12 cellular contexts compared by ENCODE assay signal in the genomic region with DNA sequence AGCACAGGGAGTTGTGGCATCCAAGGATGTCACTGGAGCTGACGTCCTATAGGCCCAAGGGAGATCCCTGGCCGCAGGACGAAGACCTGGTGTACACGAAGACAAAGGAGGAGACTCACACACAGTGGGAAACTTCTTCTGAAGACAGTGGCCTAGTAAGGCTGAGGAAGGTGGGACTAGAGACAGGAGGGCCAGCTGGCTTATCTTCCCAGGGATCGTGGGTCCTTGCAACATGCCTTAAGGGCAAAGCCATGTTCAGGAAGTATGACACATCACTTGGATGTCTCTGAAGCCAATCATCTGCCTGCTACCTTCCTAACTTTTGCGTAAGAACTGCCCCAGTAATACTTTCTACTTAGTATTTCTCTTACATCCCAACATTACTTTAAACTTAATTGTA. TPM values are rescaled to one million over a fixed set of nuclear protein-coding genes. Genes with fewer than 3 reads are reported as not detected.
A peak's percentile ranks its signal among the peaks of the same experiment; 100 is the strongest.
DNase-seq lines count a peak whose midpoint lies in the region; ATAC-seq and TF ChIP-seq lines count a peak whose summit lies in the region.
"Had no signal": no experiment of that assay in that cellular context is flagged by ENCODE, and none has a peak within 500 bp of the region (broad histone marks: within the 10 kb centered on the region; RNA-seq: fewer than 3 reads in every experiment).

No MANE protein-coding gene starts in this region.

- H3K36me3 Mint-ChIP-seq in activated T-cell treated with anti-CD3 and anti-CD28 coated beads, Interleukin-2, amount 50 U/mL, for 72 hours (ENCODE audit: insufficient read depth in 2 of 2) = no peaks in the 10 kb centered on the region

- no peaks in the 10 kb centered on the region for H3K9me3 Mint-ChIP-seq in activated T-cell treated with anti-CD3 and anti-CD28 coated beads, Interleukin-2, amount 50 U/mL, for 72 hours
- H3K9me3 Mint-ChIP-seq: activated T-helper 1 cell treated with anti-CD3 and anti-CD28 coated beads, Interleukin-12 subunit alpha, Interleukin-12 subunit beta, Interleukin-2, Interleukin-4 antibody, amounts not matched to agents 30 ng/mL and 10 ng/mL and 1 ng/mL, durations not matched to agents 14 hours and 24 hours and 36 hours had no signal

- no peaks in the 10 kb centered on the region for H3K27me3 ChIP-seq in lower lobe of right lung (ENCODE audit: low read depth)

- H3K27ac ChIP-seq in lower lobe of right lung = no peak overlapping the region

- no peaks in the 10 kb centered on the region for H3K36me3 ChIP-seq in lower lobe of right lung

- peak; percentile 82 for DNase-seq in AG10803 (ENCODE audit: low read depth)
- DNase-seq in HS-27A (ENCODE audit: low read depth) = peak; percentile 27
- peak; percentile 56 for DNase-seq in fibroblast of the aortic adventitia (ENCODE audit: low read depth)
- DNase-seq in lower lobe of right lung = no peak
- DNase-seq in activated T-cell treated with anti-CD3 and anti-CD28 coated beads, Interleukin-2, amount 50 U/mL, for 72 hours = no peak
- DNase-seq in central memory CD4-positive, alpha-beta T cell = no peak
- DNase-seq in stimulated activated naive CD8-positive, alpha-beta T cell treated with anti-CD3 and anti-CD28 coated beads, Interleukin-15, Interleukin-2, amounts not matched to agents 100 U/mL and 50 U/mL, for 24 hours = no peak
- DNase-seq: cerebellar nuclear complex, midbrain, retina had no signal

- no peaks in the 10 kb centered on the region for H3K9me3 ChIP-seq in lower lobe of right lung

- no peaks in the 10 kb centered on the region for H3K4me1 Mint-ChIP-seq in activated T-cell treated with anti-CD3 and anti-CD28 coated beads, Interleukin-2, amount 50 U/mL, for 72 hours (ENCODE audit: low read depth)

- TF ChIP-seq CTCF in AG10803 (conservative IDR thresholded peaks at IDR 0.05; ENCODE audit: low read length) (no peak), fibroblast of the aortic adventitia (IDR thresholded peaks at IDR 0.05; ENCODE audit: insufficient read depth, low read length) (no peak), lower lobe of right lung (IDR thresholded peaks at IDR 0.05) (no peak)

- H3K4me1 ChIP-seq in lower lobe of right lung = no peaks in the 10 kb centered on the region

- H3K27me3 Mint-ChIP-seq in activated T-cell treated with anti-CD3 and anti-CD28 coated beads, Interleukin-2, amount 50 U/mL, for 72 hours (ENCODE audit: low read depth) = peaks cover 17% of the 10 kb centered on the region

- no peak overlapping the region for H3K4me3 Mint-ChIP-seq in activated T-cell treated with anti-CD3 and anti-CD28 coated beads, Interleukin-2, amount 50 U/mL, for 72 hours
- H3K4me3 Mint-ChIP-seq: activated T-helper 1 cell treated with anti-CD3 and anti-CD28 coated beads, Interleukin-12 subunit alpha, Interleukin-12 subunit beta, Interleukin-2, Interleukin-4 antibody, amounts not matched to agents 30 ng/mL and 10 ng/mL and 1 ng/mL, durations not matched to agents 14 hours and 24 hours and 36 hours had no signal

- intact Hi-C loops in lower lobe of right lung (cut with DNase I) = no loop called here

- H3K4me3 ChIP-seq in AG10803 (ENCODE audit: low read length) (no peak overlapping the region), fibroblast of the aortic adventitia (ENCODE audit: low read depth, low read length) (no peak overlapping the region), lower lobe of right lung (no peak overlapping the region)

- ATAC-seq in SK-N-SH treated with all-trans-retinoic acid at 6 μM for 48 hours = peak; percentile 62
- no peak for ATAC-seq in lower lobe of right lung
- ATAC-seq in activated T-cell treated with anti-CD3 and anti-CD28 coated beads, Interleukin-2, amount 50 U/mL, for 72 hours (replicated peaks in 1 of 2) = no peak
- ATAC-seq in stimulated activated naive CD8-positive, alpha-beta T cell treated with anti-CD3 and anti-CD28 coated beads, Interleukin-15, Interleukin-2, amounts not matched to agents 100 U/mL and 50 U/mL, for 24 hours = no peak

- H3K27ac Mint-ChIP-seq in activated T-cell treated with anti-CD3 and anti-CD28 coated beads, Interleukin-2, amount 50 U/mL, for 72 hours = no peak overlapping the region
- H3K27ac Mint-ChIP-seq: activated T-helper 1 cell treated with anti-CD3 and anti-CD28 coated beads, Interleukin-12 subunit alpha, Interleukin-12 subunit beta, Interleukin-2, Interleukin-4 antibody, amounts not matched to agents 30 ng/mL and 10 ng/mL and 1 ng/mL, durations not matched to agents 14 hours and 24 hours and 36 hours had no signal

TF ChIP-seq in SK-N-SH treated with all-trans-retinoic acid at 6 μM for 48 hours, 23 proteins besides CTCF, POLR2A, EP300 and RAD21:
- TF ChIP-seq, protein P1, sequence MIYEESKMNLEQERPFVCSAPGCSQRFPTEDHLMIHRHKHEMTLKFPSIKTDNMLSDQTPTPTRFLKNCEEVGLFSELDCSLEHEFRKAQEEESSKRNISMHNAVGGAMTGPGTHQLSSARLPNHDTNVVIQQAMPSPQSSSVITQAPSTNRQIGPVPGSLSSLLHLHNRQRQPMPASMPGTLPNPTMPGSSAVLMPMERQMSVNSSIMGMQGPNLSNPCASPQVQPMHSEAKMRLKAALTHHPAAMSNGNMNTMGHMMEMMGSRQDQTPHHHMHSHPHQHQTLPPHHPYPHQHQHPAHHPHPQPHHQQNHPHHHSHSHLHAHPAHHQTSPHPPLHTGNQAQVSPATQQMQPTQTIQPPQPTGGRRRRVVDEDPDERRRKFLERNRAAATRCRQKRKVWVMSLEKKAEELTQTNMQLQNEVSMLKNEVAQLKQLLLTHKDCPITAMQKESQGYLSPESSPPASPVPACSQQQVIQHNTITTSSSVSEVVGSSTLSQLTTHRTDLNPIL (CRISPR knock-in tag; IDR thresholded peaks at IDR 0.05; ENCODE audit: low read depth) = no peak
- peak; percentile 21; the same call in 1 of the 2 replicates for TF ChIP-seq ZFP3 (CRISPR knock-in tag; IDR thresholded peaks at IDR 0.05)
TF ChIP-seq in SK-N-SH treated with all-trans-retinoic acid at 6 μM for 48 hours: peak in this region for 1.

RNA-seq across cellular contexts. Expression of gene NOX5, which starts 30.4 kb away (rescaled TPM):
- total RNA-seq in fibroblast of the aortic adventitia (ENCODE audit: low replicate concordance) (0.08 and 0.27 TPM in 2 replicates), lower lobe of right lung (not detected)
- total RNA-seq in activated T-cell treated with anti-CD3 and anti-CD28 coated beads, Interleukin-2, amount 50 U/mL, for 72 hours = not detected

Comparison
In these comparisons a context has a peak if more than half of its experiments do, and no peak if none do; other contexts are left out.
1. DNase-seq: peak in AG10803 (single experiment), HS-27A (single experiment) and fibroblast of the aortic adventitia (single experiment); none in lower lobe of right lung (single experiment), activated T-cell treated with anti-CD3 and anti-CD28 coated beads, Interleukin-2, amount 50 U/mL, for 72 hours (0 of 2), central memory CD4-positive, alpha-beta T cell (single experiment) and stimulated activated naive CD8-positive, alpha-beta T cell treated with anti-CD3 and anti-CD28 coated beads, Interleukin-15, Interleukin-2, amounts not matched to agents 100 U/mL and 50 U/mL, for 24 hours (single experiment).